30 cellular contexts compared by ENCODE assay signal in genomic region chr6:41189968-41190367, GRCh38. TPM values are rescaled to one million over a fixed set of nuclear protein-coding genes. Genes with fewer than 3 reads are reported as not detected.
DNase-seq lines count a peak whose midpoint lies in the region; ATAC-seq and TF ChIP-seq lines count a peak whose summit lies in the region.
"Had no signal": no experiment of that assay in that cellular context is flagged by ENCODE, and none has a peak within 500 bp of the region (broad histone marks: within the 10 kb centered on the region; RNA-seq: fewer than 3 reads in every experiment).

No MANE protein-coding gene starts in this region.

- no peak overlapping the region for H3K4me3 Mint-ChIP-seq in activated CD4-positive, alpha-beta T cell treated with anti-CD3 and anti-CD28 coated beads, Interleukin-2, amount 10 ng/mL, durations not matched to agents 24 days and 14 days
- no peak overlapping the region for H3K4me3 Mint-ChIP-seq in endodermal cell
- H3K4me3 Mint-ChIP-seq in activated T-helper 1 cell treated with anti-CD3 and anti-CD28 coated beads, Interleukin-12 subunit alpha, Interleukin-12 subunit beta, Interleukin-2, Interleukin-4 antibody, amounts not matched to agents 30 ng/mL and 10 ng/mL and 1 ng/mL, durations not matched to agents 14 hours and 24 hours and 36 hours: no peak overlapping the region
- H3K4me3 Mint-ChIP-seq: CD14-positive monocyte; CD8-positive, alpha-beta memory T cell had no signal

- no peak overlapping the region for H3K4me3 ChIP-seq in right atrium auricular region
- peak overlapping the region; percentile 56 for H3K4me3 ChIP-seq in endodermal cell (ENCODE audit: low read length)

- H3K9ac ChIP-seq in endodermal cell (ENCODE audit: extremely low read depth, low read length, poor library complexity, severe bottlenecking): no peak overlapping the region

- TF ChIP-seq CTCF in right atrium auricular region (IDR thresholded peaks at IDR 0.05) (no peak), endodermal cell (conservative IDR thresholded peaks at IDR 0.05) (no peak)

- no peaks in the 10 kb centered on the region for H3K9me3 Mint-ChIP-seq in activated CD4-positive, alpha-beta T cell treated with anti-CD3 and anti-CD28 coated beads, Interleukin-2, amount 10 ng/mL, durations not matched to agents 24 days and 14 days
- H3K9me3 Mint-ChIP-seq in endodermal cell: peaks cover 15% of the 10 kb centered on the region
- H3K9me3 Mint-ChIP-seq in activated T-helper 1 cell treated with anti-CD3 and anti-CD28 coated beads, Interleukin-12 subunit alpha, Interleukin-12 subunit beta, Interleukin-2, Interleukin-4 antibody, amounts not matched to agents 30 ng/mL and 10 ng/mL and 1 ng/mL, durations not matched to agents 14 hours and 24 hours and 36 hours: peaks cover 12% of the 10 kb centered on the region

- H3K27ac Mint-ChIP-seq in activated CD4-positive, alpha-beta T cell treated with anti-CD3 and anti-CD28 coated beads, Interleukin-2, amount 10 ng/mL, durations not matched to agents 24 days and 14 days: no peak overlapping the region
- H3K27ac Mint-ChIP-seq in endodermal cell: no peak overlapping the region
- no peak overlapping the region for H3K27ac Mint-ChIP-seq in activated T-helper 1 cell treated with anti-CD3 and anti-CD28 coated beads, Interleukin-12 subunit alpha, Interleukin-12 subunit beta, Interleukin-2, Interleukin-4 antibody, amounts not matched to agents 30 ng/mL and 10 ng/mL and 1 ng/mL, durations not matched to agents 14 hours and 24 hours and 36 hours

- no peaks in the 10 kb centered on the region for H3K27me3 Mint-ChIP-seq in activated CD4-positive, alpha-beta T cell treated with anti-CD3 and anti-CD28 coated beads, Interleukin-2, amount 10 ng/mL, durations not matched to agents 24 days and 14 days
- peaks cover 15% of the 10 kb centered on the region for H3K27me3 Mint-ChIP-seq in endodermal cell (ENCODE audit: insufficient read depth)
- H3K27me3 Mint-ChIP-seq in activated T-helper 1 cell treated with anti-CD3 and anti-CD28 coated beads, Interleukin-12 subunit alpha, Interleukin-12 subunit beta, Interleukin-2, Interleukin-4 antibody, amounts not matched to agents 30 ng/mL and 10 ng/mL and 1 ng/mL, durations not matched to agents 14 hours and 24 hours and 36 hours (ENCODE audit: insufficient read depth): no peaks in the 10 kb centered on the region
- H3K27me3 Mint-ChIP-seq: CD8-positive, alpha-beta memory T cell had no signal

- H3K27ac ChIP-seq in right atrium auricular region (no peak overlapping the region), endodermal cell (ENCODE audit: low read depth, low read length) (no peak overlapping the region)
- H3K27ac ChIP-seq: 22Rv1, RWPE1 had no signal

- DNase-seq in activated CD4-positive, alpha-beta T cell treated with anti-CD3 and anti-CD28 coated beads, Interleukin-2, amount 10 ng/mL, durations not matched to agents 24 days and 14 days: peak; percentile 48
- no peak for DNase-seq in activated CD4-positive, alpha-beta T cell treated with anti-CD3 and anti-CD28 coated beads, Interleukin-2, amount 50 U/mL, for 4 hours
- DNase-seq in right atrium auricular region (ENCODE audit: low spot score) (peak; percentile 4), left cardiac atrium (no peak), endodermal cell (no peak)
- DNase-seq in activated T-helper 1 cell treated with anti-CD3 and anti-CD28 coated beads, Interleukin-12 subunit alpha, Interleukin-12 subunit beta, Interleukin-2, Interleukin-4 antibody, amounts not matched to agents 30 ng/mL and 10 ng/mL and 1 ng/mL, durations not matched to agents 14 hours and 24 hours and 36 hours (ENCODE audit: low spot score): no peak
- DNase-seq in activated CD4-positive, CD25-positive, alpha-beta regulatory T cell (lab: John Stamatoyannopoulos, UW): no peak
- DNase-seq: ACHN; BE2C; Calu3; CD8-positive, alpha-beta memory T cell; DMS79 treated with DMSO at 0.1 percent for 48 hours; GF-D8; H7; IMR-90; NCI-H1092; NCI-H1436; NCI-H187; NCI-H2081 treated with DMSO at 0.1 percent for 48 hours; NCI-H2171; NCI-H226; NCI-H510A; NCI-H69; SHP77 had no signal

- WGBS in endodermal cell (ENCODE audit: insufficient coverage in 1 of 2, insufficient read length in 1 of 2), 2 experiments: 93 to 100% methylated on average over 1 to 2 of the region's 2 CpGs

- ATAC-seq in left cardiac atrium: no peak
- ATAC-seq: Panc1 had no signal

- intact Hi-C loops in activated CD4-positive, alpha-beta T cell treated with anti-CD3 and anti-CD28 coated beads, Interleukin-2, amount 10 ng/mL, durations not matched to agents 24 days and 14 days (cut with micrococcal nuclease): no loop called here
- intact Hi-C loops in left cardiac atrium (cut with DNase I): no loop called here
- intact Hi-C loops in activated T-helper 1 cell treated with anti-CD3 and anti-CD28 coated beads, Interleukin-12 subunit alpha, Interleukin-12 subunit beta, Interleukin-2, Interleukin-4 antibody, amounts not matched to agents 30 ng/mL and 10 ng/mL and 1 ng/mL, durations not matched to agents 14 hours and 24 hours and 36 hours (cut with micrococcal nuclease): loop anchor here (2.0 kb wide), 1 partner anchor 129 kb away; no protein-coding TSS in a partner anchor

- H3K27me3 ChIP-seq in right atrium auricular region (no peaks in the 10 kb centered on the region), endodermal cell (ENCODE audit: control insufficient read depth, insufficient read depth, low read length, poor library complexity, severe bottlenecking) (no peaks in the 10 kb centered on the region)
- H3K27me3 ChIP-seq: BE2C had no signal

- peaks cover 0 to 9% of the 10 kb centered on the region in 2 donors for H3K9me3 ChIP-seq in right atrium auricular region
- H3K9me3 ChIP-seq in endodermal cell (ENCODE audit: control insufficient read depth, low read length): peaks cover 17% of the 10 kb centered on the region
- H3K9me3 ChIP-seq: BE2C had no signal

- H3K36me3 ChIP-seq in right atrium auricular region (no peaks in the 10 kb centered on the region), endodermal cell (ENCODE audit: control insufficient read depth, insufficient read depth, low read length) (no peaks in the 10 kb centered on the region)
- H3K36me3 ChIP-seq: BE2C had no signal

- peaks cover 31% of the 10 kb centered on the region for H3K36me3 Mint-ChIP-seq in activated CD4-positive, alpha-beta T cell treated with anti-CD3 and anti-CD28 coated beads, Interleukin-2, amount 10 ng/mL, durations not matched to agents 24 days and 14 days (ENCODE audit: low read depth)
- no peaks in the 10 kb centered on the region for H3K36me3 Mint-ChIP-seq in endodermal cell (ENCODE audit: low read depth)
- H3K36me3 Mint-ChIP-seq in activated T-helper 1 cell treated with anti-CD3 and anti-CD28 coated beads, Interleukin-12 subunit alpha, Interleukin-12 subunit beta, Interleukin-2, Interleukin-4 antibody, amounts not matched to agents 30 ng/mL and 10 ng/mL and 1 ng/mL, durations not matched to agents 14 hours and 24 hours and 36 hours (ENCODE audit: low read depth): peaks cover 27% of the 10 kb centered on the region

- H3K4me1 ChIP-seq in right atrium auricular region (no peaks in the 10 kb centered on the region), endodermal cell (ENCODE audit: control insufficient read depth, insufficient read depth, low read length) (peaks cover 3% of the 10 kb centered on the region)
- H3K4me1 ChIP-seq: BE2C had no signal

- peaks cover 36% of the 10 kb centered on the region for H3K4me1 Mint-ChIP-seq in activated CD4-positive, alpha-beta T cell treated with anti-CD3 and anti-CD28 coated beads, Interleukin-2, amount 10 ng/mL, durations not matched to agents 24 days and 14 days
- H3K4me1 Mint-ChIP-seq in endodermal cell: peaks cover 11% of the 10 kb centered on the region
- peaks cover 40% of the 10 kb centered on the region for H3K4me1 Mint-ChIP-seq in activated T-helper 1 cell treated with anti-CD3 and anti-CD28 coated beads, Interleukin-12 subunit alpha, Interleukin-12 subunit beta, Interleukin-2, Interleukin-4 antibody, amounts not matched to agents 30 ng/mL and 10 ng/mL and 1 ng/mL, durations not matched to agents 14 hours and 24 hours and 36 hours (ENCODE audit: low read depth)

RNA-seq across cellular contexts. Expression of gene TREML2, which starts 11.0 kb away (rescaled TPM):
- 3.5 TPM in 2 replicates for total RNA-seq in activated CD4-positive, alpha-beta T cell treated with anti-CD3 and anti-CD28 coated beads, Interleukin-2, amount 10 ng/mL, durations not matched to agents 24 days and 14 days
- under 1 TPM in 1 of 2 donors, not detected in 1; 0.12 TPM for total RNA-seq in right atrium auricular region
- under 1 TPM; 0.13 to 0.15 TPM for total RNA-seq in left cardiac atrium
- total RNA-seq in endodermal cell: not detected
- not detected for polyA plus RNA-seq in endodermal cell (2013, experiment 1 of 2)
- polyA plus RNA-seq in endodermal cell (2013, experiment 2 of 2): not detected
- 4.5 and 4.9 TPM in 2 replicates for total RNA-seq in activated T-helper 1 cell treated with anti-CD3 and anti-CD28 coated beads, Interleukin-12 subunit alpha, Interleukin-12 subunit beta, Interleukin-2, Interleukin-4 antibody, amounts not matched to agents 30 ng/mL and 10 ng/mL and 1 ng/mL, durations not matched to agents 14 hours and 24 hours and 36 hours
- total RNA-seq: Calu3, H7, IMR-90, SK-MEL-5 had no signal
- polyA plus RNA-seq: IMR-90 had no signal

RNA-seq across cellular contexts. Expression of gene TREM2, which starts 27.1 kb away (rescaled TPM):
- total RNA-seq in activated CD4-positive, alpha-beta T cell treated with anti-CD3 and anti-CD28 coated beads, Interleukin-2, amount 10 ng/mL, durations not matched to agents 24 days and 14 days: not detected in 2 replicates
- total RNA-seq in right atrium auricular region: 1 to 10 TPM; 1.6 to 7.0 TPM
- 1 to 10 TPM; 1.1 to 3.1 TPM for total RNA-seq in left cardiac atrium
- not detected for total RNA-seq in endodermal cell
- not detected for polyA plus RNA-seq in endodermal cell (2013, experiment 1 of 2)
- polyA plus RNA-seq in endodermal cell (2013, experiment 2 of 2): not detected
- total RNA-seq in activated T-helper 1 cell treated with anti-CD3 and anti-CD28 coated beads, Interleukin-12 subunit alpha, Interleukin-12 subunit beta, Interleukin-2, Interleukin-4 antibody, amounts not matched to agents 30 ng/mL and 10 ng/mL and 1 ng/mL, durations not matched to agents 14 hours and 24 hours and 36 hours: not detected in 2 replicates
- total RNA-seq: Calu3, H7, IMR-90, OCI-LY7, SK-MEL-5 had no signal
- polyA plus RNA-seq: CD8-positive, alpha-beta memory T cell; IMR-90 had no signal

RNA-seq across cellular contexts. Expression of gene TREML1, which starts 35.8 kb away (rescaled TPM):
- not detected in 2 replicates for total RNA-seq in activated CD4-positive, alpha-beta T cell treated with anti-CD3 and anti-CD28 coated beads, Interleukin-2, amount 10 ng/mL, durations not matched to agents 24 days and 14 days
- total RNA-seq in right atrium auricular region: not detected
- not detected for total RNA-seq in left cardiac atrium
- total RNA-seq in endodermal cell: under 1 TPM; 0.31 to 0.53 TPM
- polyA plus RNA-seq in endodermal cell (2013, experiment 1 of 2): not detected
- polyA plus RNA-seq in endodermal cell (2013, experiment 2 of 2): not detected
- total RNA-seq in activated T-helper 1 cell treated with anti-CD3 and anti-CD28 coated beads, Interleukin-12 subunit alpha, Interleukin-12 subunit beta, Interleukin-2, Interleukin-4 antibody, amounts not matched to agents 30 ng/mL and 10 ng/mL and 1 ng/mL, durations not matched to agents 14 hours and 24 hours and 36 hours: not detected in 2 replicates
- total RNA-seq: Calu3; CD8-positive, alpha-beta memory T cell; H7; IMR-90; OCI-LY7; SK-MEL-5 had no signal
- polyA plus RNA-seq: CD8-positive, alpha-beta memory T cell; IMR-90 had no signal

RNA-seq across cellular contexts. Expression of gene TREML4, which starts 38.2 kb away (rescaled TPM):
- not detected in 2 replicates for total RNA-seq in activated CD4-positive, alpha-beta T cell treated with anti-CD3 and anti-CD28 coated beads, Interleukin-2, amount 10 ng/mL, durations not matched to agents 24 days and 14 days
- total RNA-seq in right atrium auricular region (not detected), left cardiac atrium (not detected), endodermal cell (not detected)
- polyA plus RNA-seq in endodermal cell (2013, experiment 1 of 2): not detected
- polyA plus RNA-seq in endodermal cell (2013, experiment 2 of 2): not detected
- not detected in 2 replicates for total RNA-seq in activated T-helper 1 cell treated with anti-CD3 and anti-CD28 coated beads, Interleukin-12 subunit alpha, Interleukin-12 subunit beta, Interleukin-2, Interleukin-4 antibody, amounts not matched to agents 30 ng/mL and 10 ng/mL and 1 ng/mL, durations not matched to agents 14 hours and 24 hours and 36 hours
- total RNA-seq: Calu3; CD8-positive, alpha-beta memory T cell; H7; IMR-90; OCI-LY7; SK-MEL-5 had no signal
- polyA plus RNA-seq: CD14-positive monocyte; CD8-positive, alpha-beta memory T cell; IMR-90 had no signal

Comparison
In these comparisons a context has a peak if more than half of its experiments do, and no peak if none do; other contexts are left out.
1. DNase-seq: peak in activated CD4-positive, alpha-beta T cell treated with anti-CD3 and anti-CD28 coated beads, Interleukin-2, amount 10 ng/mL, durations not matched to agents 24 days and 14 days (single experiment) and right atrium auricular region (single experiment); none in activated CD4-positive, alpha-beta T cell treated with anti-CD3 and anti-CD28 coated beads, Interleukin-2, amount 50 U/mL, for 4 hours (0 of 2), left cardiac atrium (single experiment), endodermal cell (single experiment), activated T-helper 1 cell treated with anti-CD3 and anti-CD28 coated beads, Interleukin-12 subunit alpha, Interleukin-12 subunit beta, Interleukin-2, Interleukin-4 antibody, amounts not matched to agents 30 ng/mL and 10 ng/mL and 1 ng/mL, durations not matched to agents 14 hours and 24 hours and 36 hours (single experiment) and activated CD4-positive, CD25-positive, alpha-beta regulatory T cell (0 of 4).